1 cellular context compared by ENCODE assay signal in the genomic region with DNA sequence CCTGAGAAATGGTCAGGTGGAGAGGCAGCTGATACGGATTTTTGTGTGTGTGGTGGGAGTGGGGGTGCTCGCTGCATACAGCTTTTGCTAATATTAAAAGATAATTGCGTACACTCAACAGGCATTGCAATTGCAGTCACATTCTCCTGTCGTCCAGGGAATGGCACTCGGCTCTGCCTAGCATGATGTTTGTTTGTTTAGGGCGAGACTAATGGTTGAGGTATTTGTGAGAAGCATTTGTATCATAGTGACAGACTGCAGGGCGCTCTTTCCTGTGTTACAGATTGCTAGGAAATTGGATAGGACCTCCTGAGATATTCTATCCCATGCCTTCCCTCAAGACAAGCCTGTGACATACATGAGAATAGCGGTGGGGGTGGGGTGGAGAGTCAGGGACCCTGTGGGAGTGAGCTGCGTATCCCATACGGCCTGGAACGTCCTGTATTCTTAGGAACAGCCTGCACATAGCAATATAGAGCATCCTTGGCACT.
TF ChIP-seq lines count a peak whose summit lies in the region.

No MANE protein-coding gene starts in this region.

TF ChIP-seq in HEK293, 187 proteins besides CTCF, POLR2A, EP300 and RAD21 (continued from another document):
- TF ChIP-seq ZNF18 (tag by site-specific recombination; IDR thresholded peaks at IDR 0.05): no peak
- TF ChIP-seq, protein P1, sequence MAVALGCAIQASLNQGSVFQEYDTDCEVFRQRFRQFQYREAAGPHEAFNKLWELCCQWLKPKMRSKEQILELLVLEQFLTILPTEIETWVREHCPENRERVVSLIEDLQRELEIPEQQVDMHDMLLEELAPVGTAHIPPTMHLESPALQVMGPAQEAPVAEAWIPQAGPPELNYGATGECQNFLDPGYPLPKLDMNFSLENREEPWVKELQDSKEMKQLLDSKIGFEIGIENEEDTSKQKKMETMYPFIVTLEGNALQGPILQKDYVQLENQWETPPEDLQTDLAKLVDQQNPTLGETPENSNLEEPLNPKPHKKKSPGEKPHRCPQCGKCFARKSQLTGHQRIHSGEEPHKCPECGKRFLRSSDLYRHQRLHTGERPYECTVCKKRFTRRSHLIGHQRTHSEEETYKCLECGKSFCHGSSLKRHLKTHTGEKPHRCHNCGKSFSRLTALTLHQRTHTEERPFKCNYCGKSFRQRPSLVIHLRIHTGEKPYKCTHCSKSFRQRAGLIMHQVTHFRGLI (tag by site-specific recombination; IDR thresholded peaks at IDR 0.05): no peak
